Comparison of ENCODE assay signal across 8 cellular contexts in the genomic region with DNA sequence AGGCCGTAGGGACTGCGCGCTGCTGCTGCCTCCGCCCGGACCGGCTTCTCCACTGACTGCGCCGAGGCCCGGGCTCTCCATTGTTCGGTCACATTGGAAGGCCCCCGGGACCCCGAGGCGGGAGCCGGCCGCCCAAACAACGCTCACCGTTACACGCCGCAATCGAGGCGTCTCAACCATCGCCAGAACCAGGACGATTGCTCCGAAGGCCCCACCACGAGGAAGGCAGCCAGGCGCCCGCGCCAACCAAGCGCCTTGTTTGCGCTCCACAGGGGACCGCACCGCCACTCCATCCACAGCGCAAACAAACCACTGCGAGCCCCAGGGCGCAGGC. TPM values are rescaled to one million over a fixed set of nuclear protein-coding genes. Genes with fewer than 3 reads are reported as not detected.
DNase-seq lines count a peak whose midpoint lies in the region; ATAC-seq and TF ChIP-seq lines count a peak whose summit lies in the region.

No MANE protein-coding gene starts in this region.

- H3K4me1 ChIP-seq in muscle layer of duodenum (ENCODE audit: control insufficient read depth in 1 of 2, insufficient read depth in 2 of 2, low read length in 2 of 2): peaks cover 0 to 14% of the 10 kb centered on the region in 2 donors

- no peaks in the 10 kb centered on the region for H3K9me3 ChIP-seq in muscle layer of duodenum (ENCODE audit: control insufficient read depth in 1 of 2, low read length in 2 of 2)

- H3K36me3 ChIP-seq in muscle layer of duodenum (ENCODE audit: control insufficient read depth in 1 of 2, insufficient read depth in 2 of 2, low read length in 2 of 2): peaks cover 27 to 28% of the 10 kb centered on the region in 2 donors

- H3K27ac ChIP-seq in dorsolateral prefrontal cortex: peak overlapping the region; percentile 92 to 100 (median 98)
- H3K27ac ChIP-seq in muscle layer of duodenum (ENCODE audit: low read length): peak overlapping the region; percentile 88

- peak overlapping the region; percentile 67 to 99 (median 92) for H3K4me3 ChIP-seq in dorsolateral prefrontal cortex
- peak overlapping the region; percentile 94 to 98 for H3K4me3 ChIP-seq in muscle layer of duodenum (ENCODE audit: low read depth in 1 of 2, low read length in 2 of 2)

- ATAC-seq in GM18909 (IDR thresholded peaks at IDR 0.05; ENCODE audit: poor library complexity, unreplicated experiment) (peak; percentile 3), GM21528 (IDR thresholded peaks at IDR 0.05; ENCODE audit: low FRiP score, unreplicated experiment) (no peak)

- DNase-seq in NCI-H748 treated with DMSO at 0.1 percent for 48 hours (lab: John Stamatoyannopoulos, UW) (peak; percentile 42), dorsolateral prefrontal cortex (peak in 1 of 10 donors; percentile 39), AG08395 (ENCODE audit: low spot score) (no peak), CD1c-positive myeloid dendritic cell (ENCODE audit: extremely low spot score) (no peak), T1000 (lab: John Stamatoyannopoulos, UW) (no peak)

- peak in 10 of 56 donors; percentile 6 to 31 (median 13) for TF ChIP-seq CTCF in dorsolateral prefrontal cortex (IDR thresholded peaks at IDR 0.05 in 54 of 56, conservative IDR thresholded peaks at IDR 0.05 in 2 of 56; ENCODE audit: low read depth in 1 of 56, partially characterized antibody in 56 of 56)

- peaks cover 0 to 4% (median 0%) of the 10 kb centered on the region in 45 donors for H3K27me3 ChIP-seq in dorsolateral prefrontal cortex
- no peaks in the 10 kb centered on the region for H3K27me3 ChIP-seq in muscle layer of duodenum (ENCODE audit: low read depth, low read length)

- intact Hi-C loops in dorsolateral prefrontal cortex (cut with DNase I): loop anchor here (1.0 to 10.0 kb wide), 7 partner anchors 88 to 906 kb away; a partner anchor contains a TSS

RNA-seq across cellular contexts. Expression of a gene that starts 0.6 kb away (rescaled TPM):
- total RNA-seq in dorsolateral prefrontal cortex: 1,000 to 10,000 TPM; 1,265 to 6,769 (median 2,230) TPM

RNA-seq across cellular contexts. Expression of a gene that starts 9.5 kb away (rescaled TPM):
- total RNA-seq in dorsolateral prefrontal cortex: not detected

RNA-seq across cellular contexts. Expression of a gene that starts 59.0 kb away (rescaled TPM):
- under 1 TPM in 3 of 120 experiments, not detected in 117; 0.06 to 0.38 (median 0.23) TPM for total RNA-seq in dorsolateral prefrontal cortex
